Comparison of ENCODE assay signal across 13 cellular contexts in genomic region chr2:18900691-18901113, GRCh38.
A peak's percentile ranks its signal among the peaks of the same experiment; 100 is the strongest.
DNase-seq lines count a peak whose midpoint lies in the region; ATAC-seq and TF ChIP-seq lines count a peak whose summit lies in the region.
"Had no signal": no experiment of that assay in that cellular context is flagged by ENCODE, and none has a peak within 500 bp of the region (broad histone marks: within the 10 kb centered on the region; RNA-seq: fewer than 3 reads in every experiment).

No MANE protein-coding gene starts in this region.

- no peaks in the 10 kb centered on the region for H3K36me3 Mint-ChIP-seq in MCF 10A (ENCODE audit: insufficient read depth, unreplicated experiment)
- H3K36me3 Mint-ChIP-seq in stimulated activated effector memory CD8-positive, alpha-beta T cell treated with anti-CD3 and anti-CD28 coated beads, Interleukin-12 subunit alpha, Interleukin-12 subunit beta, amount 100 ng/mL, for 72 hours, result no peaks in the 10 kb centered on the region
- H3K36me3 Mint-ChIP-seq: WTC11 had no signal

- DNase-seq in breast epithelium (ENCODE audit: low spot score in 2 of 2) (no peak), MCF 10A (ENCODE audit: unreplicated experiment) (no peak), left ventricle myocardium inferior (no peak), psoas muscle (peak; percentile 19 to 57), hypothalamus (lab: John Stamatoyannopoulos, UW) (no peak), germinal center (ENCODE audit: low spot score) (no peak)
- no peak for DNase-seq in stimulated activated CD8-positive, alpha-beta memory T cell treated with anti-CD3 and anti-CD28 coated beads, Interleukin-4, amount 100 ng/mL, for 48 hours
- no peak for DNase-seq in stimulated activated effector memory CD8-positive, alpha-beta T cell treated with anti-CD3 and anti-CD28 coated beads, Interleukin-12 subunit alpha, Interleukin-12 subunit beta, amount 100 ng/mL, for 72 hours (ENCODE audit: low spot score in 2 of 2)
- DNase-seq: 8988T, NCI-H1105 treated with DMSO at 0.1 percent for 48 hours, NCI-H446 had no signal

- peak overlapping the region; percentile 59 to 73 for H3K27ac ChIP-seq in breast epithelium
- peak overlapping the region; percentile 43 for H3K27ac ChIP-seq in left ventricle myocardium inferior (replicated peaks)
- H3K27ac ChIP-seq in psoas muscle, result no peak overlapping the region

- intact Hi-C loops in breast epithelium (cut with DNase I; ENCODE audit: low total_unique reads) (no loop called here), MCF 10A (cut with micrococcal nuclease) (no loop called here), left ventricle myocardium inferior (cut with micrococcal nuclease) (no loop called here), psoas muscle (cut with DNase I) (no loop called here)

- H3K27me3 ChIP-seq in breast epithelium (no peaks in the 10 kb centered on the region), left ventricle myocardium inferior (ENCODE audit: low read depth) (no peaks in the 10 kb centered on the region), psoas muscle (ENCODE audit: insufficient read depth in 3 of 3, low read length in 2 of 3) (no peaks in the 10 kb centered on the region)

- no peak overlapping the region for H3K27ac Mint-ChIP-seq in MCF 10A (ENCODE audit: low read depth, unreplicated experiment)
- H3K27ac Mint-ChIP-seq in stimulated activated effector memory CD8-positive, alpha-beta T cell treated with anti-CD3 and anti-CD28 coated beads, Interleukin-12 subunit alpha, Interleukin-12 subunit beta, amount 100 ng/mL, for 72 hours, result no peak overlapping the region
- H3K27ac Mint-ChIP-seq: activated naive CD4-positive, alpha-beta T cell treated with anti-CD3 and anti-CD28 coated beads, Interleukin-2, amount 50 U/mL, for 72 hours; WTC11 had no signal

- POLR2A ChIA-PET in MCF 10A (lab: Yijun Ruan, JAX), result interaction anchor here (0.7 kb wide), 1 partner anchor 130 kb away, joined by 3 read pairs; no protein-coding TSS in a partner anchor

- peak; percentile 37 to 70 (median 50) for ATAC-seq in psoas muscle
- ATAC-seq in stimulated activated effector memory CD8-positive, alpha-beta T cell treated with anti-CD3 and anti-CD28 coated beads, Interleukin-12 subunit alpha, Interleukin-12 subunit beta, amount 100 ng/mL, for 72 hours, result no peak
- ATAC-seq: activated naive CD4-positive, alpha-beta T cell treated with anti-CD3 and anti-CD28 coated beads, Interleukin-2, amount 50 U/mL, for 72 hours; WTC11 had no signal

- peaks cover 5% of the 10 kb centered on the region for H3K4me1 Mint-ChIP-seq in MCF 10A (ENCODE audit: insufficient read depth, unreplicated experiment)
- peaks cover 5% of the 10 kb centered on the region for H3K4me1 Mint-ChIP-seq in stimulated activated effector memory CD8-positive, alpha-beta T cell treated with anti-CD3 and anti-CD28 coated beads, Interleukin-12 subunit alpha, Interleukin-12 subunit beta, amount 100 ng/mL, for 72 hours
- H3K4me1 Mint-ChIP-seq: WTC11 had no signal

- H3K4me1 ChIP-seq in breast epithelium (peaks cover 0 to 4% of the 10 kb centered on the region in 2 donors), left ventricle myocardium inferior (peaks cover 22% of the 10 kb centered on the region), psoas muscle (peaks cover 5% of the 10 kb centered on the region)

- no peaks in the 10 kb centered on the region for H3K27me3 Mint-ChIP-seq in MCF 10A (ENCODE audit: insufficient read depth, unreplicated experiment)

- TF ChIP-seq CTCF in breast epithelium (IDR thresholded peaks at IDR 0.05) (no peak), MCF 10A (IDR thresholded peaks at IDR 0.05; ENCODE audit: unreplicated experiment) (no peak), left ventricle myocardium inferior (IDR thresholded peaks at IDR 0.05; ENCODE audit: borderline replicate concordance) (no peak), psoas muscle (IDR thresholded peaks at IDR 0.05) (no peak)

- BruUV-seq in MCF 10A (replicated peaks; lab: Mats Ljungman, UMichigan), result no TSS peak

- no peaks in the 10 kb centered on the region for H3K9me3 Mint-ChIP-seq in MCF 10A (ENCODE audit: unreplicated experiment)
- no peaks in the 10 kb centered on the region for H3K9me3 Mint-ChIP-seq in stimulated activated effector memory CD8-positive, alpha-beta T cell treated with anti-CD3 and anti-CD28 coated beads, Interleukin-12 subunit alpha, Interleukin-12 subunit beta, amount 100 ng/mL, for 72 hours
- H3K9me3 Mint-ChIP-seq: activated naive CD4-positive, alpha-beta T cell treated with anti-CD3 and anti-CD28 coated beads, Interleukin-2, amount 50 U/mL, for 72 hours; WTC11 had no signal

- H3K9me3 ChIP-seq in breast epithelium, result no peaks in the 10 kb centered on the region
- peaks cover 3% of the 10 kb centered on the region for H3K9me3 ChIP-seq in left ventricle myocardium inferior (replicated peaks)
- no peaks in the 10 kb centered on the region for H3K9me3 ChIP-seq in psoas muscle

- no peak for TF ChIP-seq POLR2A in breast epithelium (IDR thresholded peaks at IDR 0.05)

- CTCF ChIA-PET in MCF 10A (lab: Yijun Ruan, JAX), result no interaction called here

- no peak overlapping the region for H3K4me3 ChIP-seq in breast epithelium
- no peak overlapping the region for H3K4me3 ChIP-seq in left ventricle myocardium inferior
- no peak overlapping the region for H3K4me3 ChIP-seq in psoas muscle

- no peak overlapping the region for H3K4me3 Mint-ChIP-seq in MCF 10A (ENCODE audit: unreplicated experiment)
- H3K4me3 Mint-ChIP-seq in stimulated activated effector memory CD8-positive, alpha-beta T cell treated with anti-CD3 and anti-CD28 coated beads, Interleukin-12 subunit alpha, Interleukin-12 subunit beta, amount 100 ng/mL, for 72 hours, result no peak overlapping the region
- H3K4me3 Mint-ChIP-seq: WTC11 had no signal

- H3K36me3 ChIP-seq in breast epithelium, result no peaks in the 10 kb centered on the region
- no peaks in the 10 kb centered on the region for H3K36me3 ChIP-seq in left ventricle myocardium inferior
- H3K36me3 ChIP-seq in psoas muscle (ENCODE audit: insufficient read depth in 1 of 2, low read depth in 1 of 2), result no peaks in the 10 kb centered on the region

Comparison
In these comparisons a context has a peak if more than half of its experiments do, and no peak if none do; other contexts are left out.
1. DNase-seq: peak in psoas muscle (2 of 2); none in breast epithelium (0 of 2), MCF 10A (single experiment), left ventricle myocardium inferior (single experiment), hypothalamus (0 of 51), stimulated activated CD8-positive, alpha-beta memory T cell treated with anti-CD3 and anti-CD28 coated beads, Interleukin-4, amount 100 ng/mL, for 48 hours (single experiment), stimulated activated effector memory CD8-positive, alpha-beta T cell treated with anti-CD3 and anti-CD28 coated beads, Interleukin-12 subunit alpha, Interleukin-12 subunit beta, amount 100 ng/mL, for 72 hours (0 of 2) and germinal center (single experiment).